12 cellular contexts compared by ENCODE assay signal in the genomic region with DNA sequence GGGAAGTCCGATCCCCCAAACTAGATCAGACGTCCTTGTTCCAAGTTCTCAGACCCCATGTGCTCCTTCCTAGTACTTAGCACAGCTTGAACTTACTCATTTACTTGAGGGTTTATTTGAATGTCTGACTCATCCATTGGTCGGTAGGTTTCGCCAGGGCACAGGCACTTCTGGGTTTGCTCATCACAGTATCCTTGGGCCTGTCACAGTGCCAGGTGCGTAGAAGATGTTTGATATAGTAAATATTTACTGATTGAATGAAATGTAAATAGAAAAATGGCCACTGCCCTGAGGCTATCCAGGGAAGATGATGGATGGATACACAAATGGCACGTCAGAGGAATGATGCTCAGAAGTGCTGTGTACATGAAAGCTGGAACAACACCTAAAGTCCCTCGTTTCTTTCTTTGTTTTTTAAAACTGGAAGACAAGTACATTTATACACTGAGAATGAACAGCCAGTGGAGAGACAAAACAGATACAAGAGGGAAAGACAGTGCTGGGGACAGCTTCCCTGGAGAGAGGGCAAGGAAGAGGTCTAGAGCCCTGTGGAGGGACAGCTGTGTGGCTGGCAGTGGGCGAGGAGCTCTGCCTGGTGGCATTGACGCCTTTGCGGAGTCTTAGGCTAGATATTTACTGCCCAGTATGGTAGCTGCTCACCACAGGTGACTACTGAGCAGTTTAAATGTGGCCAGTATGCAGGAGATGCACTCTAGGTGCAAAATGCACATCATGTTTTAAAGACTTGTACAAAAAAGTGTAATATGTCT. TPM values are rescaled to one million over a fixed set of nuclear protein-coding genes. Genes with fewer than 3 reads are reported as not detected.
DNase-seq lines count a peak whose midpoint lies in the region; ATAC-seq and TF ChIP-seq lines count a peak whose summit lies in the region.
"Had no signal": no experiment of that assay in that cellular context is flagged by ENCODE, and none has a peak within 500 bp of the region (broad histone marks: within the 10 kb centered on the region; RNA-seq: fewer than 3 reads in every experiment).

No MANE protein-coding gene starts in this region.

- no peak overlapping the region for H3K4me3 ChIP-seq in GM12865 (ENCODE audit: low read depth, low read length)
- H3K4me3 ChIP-seq in RWPE2 (ENCODE audit: severe bottlenecking): no peak overlapping the region
- no peak overlapping the region for H3K4me3 ChIP-seq in mucosa of descending colon
- no peak overlapping the region for H3K4me3 ChIP-seq in coronary artery
- H3K4me3 ChIP-seq: ascending aorta, right lobe of liver, testis had no signal

- no peaks in the 10 kb centered on the region for H3K9me3 ChIP-seq in RWPE2 (ENCODE audit: severe bottlenecking)
- H3K9me3 ChIP-seq in mucosa of descending colon: no peaks in the 10 kb centered on the region
- H3K9me3 ChIP-seq: ascending aorta, right lobe of liver, testis had no signal

- peak; percentile 18 for DNase-seq in GM12865 (ENCODE audit: low read depth)
- peak in 2 of 3 experiments; percentile 74 to 95 for DNase-seq in NCI-H1417 (lab: John Stamatoyannopoulos, UW)
- DNase-seq in RWPE2 (ENCODE audit: low spot score): no peak
- DNase-seq in mucosa of descending colon: peak in 1 of 3 donors; percentile 7
- no peak for DNase-seq in effector CD8-positive, alpha-beta T cell (lab: John Stamatoyannopoulos, UW)
- DNase-seq in coronary artery (ENCODE audit: low spot score): no peak
- DNase-seq in NCI-H2227 treated with DMSO at 0.1 percent for 48 hours (lab: John Stamatoyannopoulos, UW): no peak
- DNase-seq: kidney glomerular epithelial cell, naive B cell, right lobe of liver, testis had no signal

- intact Hi-C loops in mucosa of descending colon (cut with DNase I, micrococcal nuclease): no loop called here

- no peak for TF ChIP-seq CTCF in GM12865 (IDR thresholded peaks at IDR 0.05; ENCODE audit: insufficient read depth, low read depth, low read length, missing control alignments)
- no peak for TF ChIP-seq CTCF in RWPE2 (IDR thresholded peaks at IDR 0.05; ENCODE audit: poor library complexity, severe bottlenecking)
- no peak for TF ChIP-seq CTCF in mucosa of descending colon (IDR thresholded peaks at IDR 0.05)
- TF ChIP-seq CTCF in coronary artery (IDR thresholded peaks at IDR 0.05): no peak

- ATAC-seq in RWPE2 (ENCODE audit: low read depth): peak; percentile 73
- peak; percentile 29 for ATAC-seq in mucosa of descending colon

- no peak overlapping the region for H3K27ac ChIP-seq in RWPE2 (ENCODE audit: poor library complexity, severe bottlenecking)
- H3K27ac ChIP-seq in coronary artery: no peak overlapping the region
- H3K27ac ChIP-seq: ascending aorta, right lobe of liver, testis had no signal

- H3K36me3 ChIP-seq in RWPE2 (ENCODE audit: low read depth): no peaks in the 10 kb centered on the region
- no peaks in the 10 kb centered on the region for H3K36me3 ChIP-seq in mucosa of descending colon (ENCODE audit: low read depth)
- H3K36me3 ChIP-seq: ascending aorta, right lobe of liver had no signal

- H3K4me1 ChIP-seq in RWPE2 (ENCODE audit: insufficient read depth, poor library complexity, severe bottlenecking) (no peaks in the 10 kb centered on the region), mucosa of descending colon (ENCODE audit: low read depth) (no peaks in the 10 kb centered on the region)
- H3K4me1 ChIP-seq: ascending aorta, right lobe of liver, testis had no signal

- H3K27me3 ChIP-seq in RWPE2 (ENCODE audit: insufficient read depth, poor library complexity, severe bottlenecking): no peaks in the 10 kb centered on the region
- H3K27me3 ChIP-seq: ascending aorta, right lobe of liver, testis had no signal

RNA-seq across cellular contexts. Expression of gene KL, which starts 31.2 kb away (rescaled TPM):
- total RNA-seq in mucosa of descending colon: 1 to 10 TPM in 1 of 3 donors, under 1 TPM in 2; 0.63 to 6.0 (median 0.84) TPM

Comparison
In these comparisons a context has a peak if more than half of its experiments do, and no peak if none do; other contexts are left out.
1. DNase-seq: peak in GM12865 (single experiment) and NCI-H1417 (2 of 3); none in RWPE2 (single experiment), effector CD8-positive, alpha-beta T cell (single experiment), coronary artery (single experiment) and NCI-H2227 treated with DMSO at 0.1 percent for 48 hours (single experiment).